Comparison of ENCODE assay signal across 14 cellular contexts in genomic region chr18:47983946-47984345, GRCh38. TPM values are rescaled to one million over a fixed set of nuclear protein-coding genes. Genes with fewer than 3 reads are reported as not detected.
DNase-seq lines count a peak whose midpoint lies in the region.
"Had no signal": no experiment of that assay in that cellular context is flagged by ENCODE, and none has a peak within 500 bp of the region (broad histone marks: within the 10 kb centered on the region; RNA-seq: fewer than 3 reads in every experiment).

No MANE protein-coding gene starts in this region.

- peak overlapping the region; percentile 30 for H3K56ac ChIP-seq in mesendoderm (ENCODE audit: low read length)

- no peak overlapping the region for H2BK5ac ChIP-seq in mesendoderm (ENCODE audit: low read length)

- no peak overlapping the region for H3K18ac ChIP-seq in mesendoderm (ENCODE audit: low read length)

- H2BK120ac ChIP-seq in mesendoderm (ENCODE audit: low read depth, low read length) = no peak overlapping the region

- no peak overlapping the region for H2AK5ac ChIP-seq in mesendoderm (ENCODE audit: low read length)

- peak; percentile 90 for DNase-seq in DMS 273 (lab: John Stamatoyannopoulos, UW; ENCODE audit: unreplicated experiment)
- DNase-seq in NCI-H446 (lab: John Stamatoyannopoulos, UW) = peak; percentile 63 to 89
- peak; percentile 50 for DNase-seq in SK-N-DZ (ENCODE audit: low spot score)
- no peak for DNase-seq in mesendoderm
- no peak for DNase-seq in OCI-M2 (lab: John Stamatoyannopoulos, UW; ENCODE audit: unreplicated experiment)
- no peak for DNase-seq in activated T-cell treated with anti-CD3 and anti-CD28 coated beads, Interleukin-2, amount 50 U/mL, for 48 hours
- DNase-seq in effector CD4-positive, alpha-beta T cell = no peak
- DNase-seq: AML-193, MG63, NCI-H1092 treated with DMSO at 0.1 percent for 48 hours, NCI-H187, NCI-H510A treated with DMSO at 0.1 percent for 48 hours, T-helper 17 cell had no signal

- no peak overlapping the region for H3K4me3 ChIP-seq in mesendoderm (ENCODE audit: low read length)
- H3K4me3 ChIP-seq: MG63 had no signal

- no peak overlapping the region for H2BK15ac ChIP-seq in mesendoderm (replicated peaks; ENCODE audit: low read depth)

- no peaks in the 10 kb centered on the region for H3K79me2 ChIP-seq in mesendoderm (ENCODE audit: control insufficient read depth, insufficient read depth, low read length)

- no peak overlapping the region for H3K4ac ChIP-seq in mesendoderm (ENCODE audit: low read depth, low read length)

- no peak overlapping the region for H3K9ac ChIP-seq in mesendoderm (ENCODE audit: low read length)
- H3K9ac ChIP-seq: KMS-11 had no signal

- WGBS in mesendoderm (ENCODE audit: extremely low coverage, insufficient coverage, low lambda C conversion rate) = no CpG with 5 or more reads among the region's 6 CpGs

- H3K4me1 ChIP-seq in mesendoderm (ENCODE audit: control insufficient read depth, low read depth, low read length) = peaks cover 5% of the 10 kb centered on the region

- no peaks in the 10 kb centered on the region for H3K36me3 ChIP-seq in mesendoderm (ENCODE audit: control insufficient read depth, insufficient read depth, low read length)
- H3K36me3 ChIP-seq: MG63 had no signal

- no peaks in the 10 kb centered on the region for H3K27me3 ChIP-seq in mesendoderm (ENCODE audit: insufficient read depth, low read length, poor library complexity)
- H3K27me3 ChIP-seq: MG63 had no signal

- no peak overlapping the region for H3K27ac ChIP-seq in mesendoderm (ENCODE audit: low read depth, low read length)
- H3K27ac ChIP-seq: KMS-11 had no signal

- no peak overlapping the region for H4K5ac ChIP-seq in mesendoderm (ENCODE audit: low read length)

- no peaks in the 10 kb centered on the region for H3K79me1 ChIP-seq in mesendoderm (ENCODE audit: low read length)

- H4K8ac ChIP-seq in mesendoderm (ENCODE audit: low read depth, low read length) = no peak overlapping the region

- no peak overlapping the region for H3K23ac ChIP-seq in mesendoderm (ENCODE audit: low read length)

- no peak overlapping the region for H3K4me2 ChIP-seq in mesendoderm (ENCODE audit: low read length)
- H3K4me2 ChIP-seq: KMS-11 had no signal

RNA-seq across cellular contexts. Expression of gene SMAD2, which starts 53.5 kb away (rescaled TPM):
- polyA plus RNA-seq in SK-N-DZ (2014; cell fraction: cytosol; rRNA removed) = 31.2 and 34.1 TPM in 2 replicates
- 19.7 and 24.9 TPM in 2 replicates for polyA plus RNA-seq in SK-N-DZ (2014; cell fraction: nucleus; rRNA removed)
- 51.5 TPM for polyA plus RNA-seq in mesendoderm (2013, experiment 1 of 2)
- polyA plus RNA-seq in mesendoderm (2013, experiment 2 of 2) = 53.8 TPM

Comparison
In these comparisons a context has a peak if more than half of its experiments do, and no peak if none do; other contexts are left out.
1. DNase-seq: peak in DMS 273 (single experiment), NCI-H446 (2 of 2) and SK-N-DZ (single experiment); none in mesendoderm (single experiment), OCI-M2 (single experiment), activated T-cell treated with anti-CD3 and anti-CD28 coated beads, Interleukin-2, amount 50 U/mL, for 48 hours (0 of 2) and effector CD4-positive, alpha-beta T cell (single experiment).